13 cellular contexts compared by ENCODE assay signal in the genomic region with DNA sequence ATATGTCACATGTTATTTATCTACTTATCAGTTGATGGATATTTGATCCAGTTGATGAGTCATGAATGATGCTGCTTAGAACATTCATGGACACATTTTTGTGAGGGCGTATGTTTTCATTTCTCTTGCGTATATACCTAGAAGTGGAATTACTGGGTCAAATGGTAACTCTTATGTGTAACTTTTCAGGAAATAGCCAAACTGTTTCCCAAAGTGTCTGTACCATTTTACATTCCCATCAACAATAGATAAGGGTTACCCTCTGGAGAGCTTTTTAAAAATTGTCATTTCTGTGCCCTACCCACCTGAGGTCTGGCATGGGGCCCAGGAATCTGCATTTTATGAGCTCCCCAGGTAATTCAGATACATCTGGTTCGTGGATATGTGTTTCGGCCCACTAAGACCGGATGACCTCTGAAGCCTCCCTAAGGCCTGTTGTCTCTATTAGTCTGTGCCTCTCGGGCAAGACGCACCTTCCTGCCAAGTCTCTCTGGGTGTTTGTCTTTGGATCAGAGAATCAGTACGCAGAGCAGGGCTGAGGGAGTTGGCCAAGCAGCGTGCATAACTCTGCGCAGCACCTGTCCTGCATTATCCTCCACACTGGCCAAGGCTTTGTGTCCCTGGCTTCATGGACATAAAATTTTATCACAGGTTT.
DNase-seq lines count a peak whose midpoint lies in the region; ATAC-seq and TF ChIP-seq lines count a peak whose summit lies in the region.
"Had no signal": no experiment of that assay in that cellular context is flagged by ENCODE, and none has a peak within 500 bp of the region (broad histone marks: within the 10 kb centered on the region; RNA-seq: fewer than 3 reads in every experiment).

No MANE protein-coding gene starts in this region.

- no peaks in the 10 kb centered on the region for H3K27me3 Mint-ChIP-seq in Calu3 (ENCODE audit: unreplicated experiment)
- no peaks in the 10 kb centered on the region for H3K27me3 Mint-ChIP-seq in osteocyte (ENCODE audit: unreplicated experiment)

- peak; percentile 66 for ATAC-seq in esophagus mucosa

- TF ChIP-seq CTCF in Calu3 (IDR thresholded peaks at IDR 0.05; ENCODE audit: unreplicated experiment) (no peak), osteocyte (IDR thresholded peaks at IDR 0.05) (no peak)

- peak overlapping the region; percentile 77 for H3K27ac Mint-ChIP-seq in Calu3 (ENCODE audit: unreplicated experiment)
- H3K27ac Mint-ChIP-seq in osteocyte (ENCODE audit: unreplicated experiment) = peak overlapping the region; percentile 96
- H3K27ac Mint-ChIP-seq: activated naive CD8-positive, alpha-beta T cell; CD4-positive, alpha-beta memory T cell had no signal

- CTCF ChIA-PET in Calu3 (lab: Charles Lee) = interaction anchor here (0.5 to 2.4 kb wide), 9 partner anchors 17 to 184 kb away, joined by 3 to 13 read pairs (median 4); a partner anchor contains a TSS

- H3K9me3 Mint-ChIP-seq in Calu3 (ENCODE audit: low read depth, unreplicated experiment) (peaks cover 6% of the 10 kb centered on the region), osteocyte (ENCODE audit: unreplicated experiment) (peaks cover 6% of the 10 kb centered on the region)
- H3K9me3 Mint-ChIP-seq: CD4-positive, alpha-beta memory T cell had no signal

- H3K4me3 Mint-ChIP-seq in Calu3 (ENCODE audit: low read depth, unreplicated experiment) (peak overlapping the region; percentile 33), osteocyte (ENCODE audit: unreplicated experiment) (no peak overlapping the region)
- H3K4me3 Mint-ChIP-seq: activated naive CD8-positive, alpha-beta T cell; CD4-positive, alpha-beta memory T cell had no signal

- H3K4me1 Mint-ChIP-seq in Calu3 (ENCODE audit: low read depth, unreplicated experiment) (peaks cover 74% of the 10 kb centered on the region), osteocyte (ENCODE audit: unreplicated experiment) (peaks cover 45% of the 10 kb centered on the region)

- H3K36me3 Mint-ChIP-seq in Calu3 (ENCODE audit: insufficient read depth, unreplicated experiment) (peaks cover 15% of the 10 kb centered on the region), osteocyte (ENCODE audit: unreplicated experiment) (peaks cover 5% of the 10 kb centered on the region)
- H3K36me3 Mint-ChIP-seq: activated naive CD8-positive, alpha-beta T cell; CD4-positive, alpha-beta memory T cell had no signal

- DNase-seq in Calu3 = peak; percentile 24
- peak; percentile 87 for DNase-seq in RPMI7951 (ENCODE audit: low read depth)
- no peak for DNase-seq in osteocyte (ENCODE audit: extremely low spot score, unreplicated experiment)
- DNase-seq in HuH-7 (ENCODE audit: low spot score) = no peak
- no peak for DNase-seq in posterior vena cava (ENCODE audit: low spot score)
- no peak for DNase-seq in effector CD4-positive, alpha-beta T cell
- no peak for DNase-seq in T-helper 9 cell
- DNase-seq: CD4-positive, alpha-beta memory T cell; lower lobe of right lung; NCI-H187 treated with DMSO at 0.1 percent for 48 hours; stimulated activated naive CD4-positive, alpha-beta T cell had no signal

- intact Hi-C loops in Calu3 (cut with micrococcal nuclease; ENCODE audit: unreplicated experiment) = loop anchor here (5.0 to 10.0 kb wide), 3 partner anchors 146 to 401 kb away; a partner anchor contains a TSS
- intact Hi-C loops in posterior vena cava (cut with DNase I) = no loop called here

- no TSS peak for BruUV-seq in Calu3 (replicated peaks; lab: Mats Ljungman, UMichigan)

Comparison
In these comparisons a context has a peak if more than half of its experiments do, and no peak if none do; other contexts are left out.
1. DNase-seq: peak in Calu3 (single experiment) and RPMI7951 (single experiment); none in osteocyte (single experiment), HuH-7 (single experiment), posterior vena cava (single experiment), effector CD4-positive, alpha-beta T cell (single experiment) and T-helper 9 cell (single experiment).